8 cellular contexts compared by ENCODE assay signal in genomic region chr12:109428038-109428629, GRCh38. TPM values are rescaled to one million over a fixed set of nuclear protein-coding genes. Genes with fewer than 3 reads are reported as not detected.
DNase-seq lines count a peak whose midpoint lies in the region; ATAC-seq and TF ChIP-seq lines count a peak whose summit lies in the region.

No MANE protein-coding gene starts in this region.

- H3K27me3 ChIP-seq in prostate gland (replicated peaks; ENCODE audit: insufficient read depth): no peaks in the 10 kb centered on the region
- H3K27me3 ChIP-seq in uterus: no peaks in the 10 kb centered on the region

- H3K9me3 ChIP-seq in prostate gland (no peaks in the 10 kb centered on the region), uterus (no peaks in the 10 kb centered on the region)

- intact Hi-C loops in Right ventricle myocardium superior (cut with DNase I) (loop anchor here (10.0 kb wide), 1 partner anchor 347 kb away; no protein-coding TSS in a partner anchor), prostate gland (cut with DNase I) (loop anchor here (10.0 kb wide), 1 partner anchor 147 kb away; the partner anchor contains the start of genes MMAB and MVK), uterus (cut with DNase I; ENCODE audit: low total_unique reads) (loop anchor here (10.0 kb wide), 1 partner anchor 57 kb away; no protein-coding TSS in a partner anchor)

- no peaks in the 10 kb centered on the region for H3K36me3 Mint-ChIP-seq in activated naive CD4-positive, alpha-beta T cell treated with anti-CD3 and anti-CD28 coated beads, Interleukin-2, amount 10 ng/mL, durations not matched to agents 7 days and 5 days

- no peaks in the 10 kb centered on the region for H3K9me3 Mint-ChIP-seq in activated naive CD4-positive, alpha-beta T cell treated with anti-CD3 and anti-CD28 coated beads, Interleukin-2, amount 10 ng/mL, durations not matched to agents 7 days and 5 days

- H3K36me3 ChIP-seq in prostate gland (no peaks in the 10 kb centered on the region), uterus (no peaks in the 10 kb centered on the region)

- TF ChIP-seq POLR2A in prostate gland (IDR thresholded peaks at IDR 0.05) (no peak), uterus (IDR thresholded peaks at IDR 0.05) (no peak)

- ATAC-seq in GM19351 (IDR thresholded peaks at IDR 0.05; ENCODE audit: unreplicated experiment) (peak; percentile 68), SK-N-SH treated with all-trans-retinoic acid at 6 μM for 48 hours (peak; percentile 96), Right ventricle myocardium superior (ENCODE audit: poor library complexity) (peak; percentile 93)

- DNase-seq in AG10803 (ENCODE audit: low read depth): peak; percentile 82
- DNase-seq in NAMALWA (ENCODE audit: low spot score): peak; percentile 84
- peak; percentile 81 for DNase-seq in activated naive CD4-positive, alpha-beta T cell treated with anti-CD3 and anti-CD28 coated beads, Interleukin-2, amount 10 ng/mL, durations not matched to agents 7 days and 5 days
- DNase-seq in Right ventricle myocardium superior: peak; percentile 89
- DNase-seq in prostate gland (ENCODE audit: low spot score): peak; percentile 72
- peak; percentile 81 to 82 for DNase-seq in uterus

- peaks cover 6% of the 10 kb centered on the region for H3K4me1 Mint-ChIP-seq in activated naive CD4-positive, alpha-beta T cell treated with anti-CD3 and anti-CD28 coated beads, Interleukin-2, amount 10 ng/mL, durations not matched to agents 7 days and 5 days

- H3K4me1 ChIP-seq in prostate gland (replicated peaks): no peaks in the 10 kb centered on the region
- no peaks in the 10 kb centered on the region for H3K4me1 ChIP-seq in uterus

- H3K27ac Mint-ChIP-seq in activated naive CD4-positive, alpha-beta T cell treated with anti-CD3 and anti-CD28 coated beads, Interleukin-2, amount 10 ng/mL, durations not matched to agents 7 days and 5 days: no peak overlapping the region

- TF ChIP-seq CTCF in AG10803 (conservative IDR thresholded peaks at IDR 0.05; ENCODE audit: low read length) (peak; percentile 99), prostate gland (IDR thresholded peaks at IDR 0.05) (peak; percentile 81 to 94 (median 88)), uterus (IDR thresholded peaks at IDR 0.05) (peak; percentile 89 to 98 (median 93))

- H3K4me3 Mint-ChIP-seq in activated naive CD4-positive, alpha-beta T cell treated with anti-CD3 and anti-CD28 coated beads, Interleukin-2, amount 10 ng/mL, durations not matched to agents 7 days and 5 days: no peak overlapping the region

- CTCF ChIA-PET in activated naive CD4-positive, alpha-beta T cell treated with anti-CD3 and anti-CD28 coated beads, Interleukin-2, amount 10 ng/mL, durations not matched to agents 7 days and 5 days (lab: Charles Lee): interaction anchor here (0.6 to 2.1 kb wide), 15 partner anchors 9 to 347 kb away, joined by 3 to 10 read pairs (median 3); no protein-coding TSS in a partner anchor

- peaks cover 4% of the 10 kb centered on the region for H3K27me3 Mint-ChIP-seq in activated naive CD4-positive, alpha-beta T cell treated with anti-CD3 and anti-CD28 coated beads, Interleukin-2, amount 10 ng/mL, durations not matched to agents 7 days and 5 days

- H3K27ac ChIP-seq in prostate gland: no peak overlapping the region
- H3K27ac ChIP-seq in uterus: no peak overlapping the region

- WGBS in prostate gland: 24% methylated on average over 8 of the region's 8 CpGs

- no peak overlapping the region for H3K4me3 ChIP-seq in AG10803 (ENCODE audit: low read length)
- no peak overlapping the region for H3K4me3 ChIP-seq in prostate gland
- no peak overlapping the region for H3K4me3 ChIP-seq in uterus

TF ChIP-seq in SK-N-SH treated with all-trans-retinoic acid at 6 μM for 48 hours, 23 proteins besides CTCF, POLR2A, EP300 and RAD21:
- TF ChIP-seq ZNF70 (CRISPR knock-in tag; IDR thresholded peaks at IDR 0.05): no peak
- TF ChIP-seq PPARA (CRISPR knock-in tag; IDR thresholded peaks at IDR 0.05; ENCODE audit: borderline replicate concordance): no peak
- TF ChIP-seq GLIS3 (CRISPR knock-in tag; IDR thresholded peaks at IDR 0.05): no peak
- TF ChIP-seq BACH2 (CRISPR knock-in tag; IDR thresholded peaks at IDR 0.05; ENCODE audit: borderline replicate concordance): no peak
- TF ChIP-seq ISL1 (CRISPR knock-in tag; IDR thresholded peaks at IDR 0.05): no peak
- TF ChIP-seq CREB5 (CRISPR knock-in tag; IDR thresholded peaks at IDR 0.05; ENCODE audit: low read depth): no peak

RNA-seq across cellular contexts. Expression of gene KCTD10, which starts 49.0 kb away (rescaled TPM):
- 27.1 TPM for total RNA-seq in Right ventricle myocardium superior
- 10 to 100 TPM; 37.2 to 49.8 TPM for total RNA-seq in prostate gland
- total RNA-seq in uterus: 10 to 100 TPM; 38.2 to 88.4 (median 63.6) TPM

RNA-seq across cellular contexts. Expression of gene UBE3B, which starts 49.3 kb away (rescaled TPM):
- 50.9 TPM for total RNA-seq in Right ventricle myocardium superior
- total RNA-seq in prostate gland: 10 to 100 TPM; 57.9 to 85.8 TPM
- total RNA-seq in uterus: 10 to 100 TPM; 14.7 to 64.2 (median 30.7) TPM
